In the genomic region with DNA sequence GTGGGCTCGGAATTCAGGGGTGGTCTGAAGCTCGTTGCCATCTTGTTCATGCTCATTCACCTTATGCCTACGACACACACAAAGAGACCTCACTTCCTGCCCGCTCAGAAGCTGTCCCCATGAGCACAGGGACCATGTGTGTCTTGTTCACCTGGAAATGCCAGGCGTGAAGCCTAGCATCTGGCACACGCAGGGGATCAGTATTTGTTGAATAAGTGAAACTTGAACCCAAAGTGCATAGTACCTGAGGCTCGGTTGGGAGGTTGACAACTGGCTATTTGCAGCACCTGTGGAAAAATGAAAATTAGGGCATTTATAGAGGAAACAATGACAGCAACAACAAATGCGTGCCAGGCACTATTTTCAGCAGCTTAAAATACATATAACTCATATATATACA, we compare ENCODE assay signal across 24 cellular contexts. TPM values are rescaled to one million over a fixed set of nuclear protein-coding genes. Genes with fewer than 3 reads are reported as not detected.
"Had no signal": no experiment of that assay in that cellular context is flagged by ENCODE, and none has a peak within 500 bp of the region (broad histone marks: within the 10 kb centered on the region; RNA-seq: fewer than 3 reads in every experiment).

No MANE protein-coding gene starts in this region.

- H3K27ac Mint-ChIP-seq: immature natural killer cell, memory B cell, mesothelial cell of epicardium, naive B cell had no signal

- H3K9me3 Mint-ChIP-seq: immature natural killer cell, memory B cell, mesothelial cell of epicardium, naive B cell had no signal

- H3K4me3 Mint-ChIP-seq: immature natural killer cell, memory B cell, mesothelial cell of epicardium had no signal

- ATAC-seq: left cardiac atrium, left colon, left lung, left ventricle myocardium superior, lower lobe of right lung, mucosa of descending colon had no signal

- H3K27me3 Mint-ChIP-seq: memory B cell, naive B cell had no signal

- DNase-seq: hippocampal formation, hypothalamus, immature natural killer cell, islet precursor cell, kidney, kidney glomerular epithelial cell, left cardiac atrium, left colon, left lung, left ventricle myocardium inferior, left ventricle myocardium superior, lower lobe of right lung, mammary epithelial cell, mesenchymal stem cell, mesendoderm, midbrain, mucosa of descending colon, naive B cell had no signal

RNA-seq across cellular contexts. Expression of a gene that starts 32.5 kb away (rescaled TPM):
- total RNA-seq: left cardiac atrium, left ventricle myocardium inferior, left ventricle myocardium superior, lung microvascular endothelial cell, mammary epithelial cell, mesenteric fat pad, mesothelial cell of epicardium, mononuclear cell, myocyte had no signal
